In genomic region chr10:77212632-77213031, GRCh38 we compare ENCODE assay signal across 28 cellular contexts.
"Had no signal": no experiment of that assay in that cellular context is flagged by ENCODE, and none has a peak within 500 bp of the region (broad histone marks: within the 10 kb centered on the region; RNA-seq: fewer than 3 reads in every experiment).

No MANE protein-coding gene starts in this region.

- H3K27me3 ChIP-seq: neural progenitor cell, stomach, testis, tibial artery had no signal

- H3K36me3 ChIP-seq: left lung, lower lobe of right lung, neural progenitor cell, neutrophil, stomach, tibial artery, upper lobe of right lung had no signal

- H3K4me1 ChIP-seq: left lung, lower lobe of right lung, neural progenitor cell, parathyroid adenoma, psoas muscle, testis, upper lobe of right lung had no signal

- DNase-seq: hypothalamus; immature natural killer cell; kidney; left colon; left lung; lower lobe of right lung; mammary epithelial cell; mesenchymal stem cell; naive thymus-derived CD8-positive, alpha-beta T cell; occipital lobe; psoas muscle; retina; right cardiac atrium; stimulated activated CD4-positive, alpha-beta T cell treated with anti-CD3 and anti-CD28 coated beads, Interleukin-12 subunit alpha, Interleukin-12 subunit beta, amount 100 ng/mL, for 4 hours; stimulated activated CD4-positive, alpha-beta T cell treated with anti-CD3 and anti-CD28 coated beads, Interleukin-15, amount 100 ng/mL, for 24 hours; stimulated activated CD4-positive, alpha-beta T cell treated with anti-CD3 and anti-CD28 coated beads, Interleukin-2, amount 100 ng/mL, for 24 hours; stimulated activated CD4-positive, alpha-beta T cell treated with anti-CD3 and anti-CD28 coated beads, Interleukin-4, amount 100 ng/mL, for 1 hour; stimulated activated naive B cell treated with anti-CD40 and anti-IgM and Interleukin-4, amounts not matched to agents 10 μg/mL and 1 μg/mL and 100 μg/mL, for 72 hours; stimulated activated naive CD8-positive, alpha-beta T cell treated with anti-CD3 and anti-CD28 coated beads, Interleukin-15, Interleukin-2, amounts not matched to agents 100 U/mL and 50 U/mL, for 24 hours; stomach; testis; tibial artery; trophoblast cell; upper lobe of right lung had no signal

- H3K9me3 ChIP-seq: left lung, lower lobe of right lung, neutrophil, stomach, testis, upper lobe of right lung had no signal

- H3K4me3 ChIP-seq: left lung, lower lobe of right lung, neural progenitor cell, psoas muscle, skin epidermis, stomach, testis, tibial artery, upper lobe of right lung had no signal

- H3K27ac ChIP-seq: left lung, lower lobe of right lung, neural progenitor cell, neutrophil, parathyroid adenoma, psoas muscle, skin epidermis, stomach, testis, tibial artery, upper lobe of right lung had no signal
